8 cellular contexts compared by ENCODE assay signal in the genomic region with DNA sequence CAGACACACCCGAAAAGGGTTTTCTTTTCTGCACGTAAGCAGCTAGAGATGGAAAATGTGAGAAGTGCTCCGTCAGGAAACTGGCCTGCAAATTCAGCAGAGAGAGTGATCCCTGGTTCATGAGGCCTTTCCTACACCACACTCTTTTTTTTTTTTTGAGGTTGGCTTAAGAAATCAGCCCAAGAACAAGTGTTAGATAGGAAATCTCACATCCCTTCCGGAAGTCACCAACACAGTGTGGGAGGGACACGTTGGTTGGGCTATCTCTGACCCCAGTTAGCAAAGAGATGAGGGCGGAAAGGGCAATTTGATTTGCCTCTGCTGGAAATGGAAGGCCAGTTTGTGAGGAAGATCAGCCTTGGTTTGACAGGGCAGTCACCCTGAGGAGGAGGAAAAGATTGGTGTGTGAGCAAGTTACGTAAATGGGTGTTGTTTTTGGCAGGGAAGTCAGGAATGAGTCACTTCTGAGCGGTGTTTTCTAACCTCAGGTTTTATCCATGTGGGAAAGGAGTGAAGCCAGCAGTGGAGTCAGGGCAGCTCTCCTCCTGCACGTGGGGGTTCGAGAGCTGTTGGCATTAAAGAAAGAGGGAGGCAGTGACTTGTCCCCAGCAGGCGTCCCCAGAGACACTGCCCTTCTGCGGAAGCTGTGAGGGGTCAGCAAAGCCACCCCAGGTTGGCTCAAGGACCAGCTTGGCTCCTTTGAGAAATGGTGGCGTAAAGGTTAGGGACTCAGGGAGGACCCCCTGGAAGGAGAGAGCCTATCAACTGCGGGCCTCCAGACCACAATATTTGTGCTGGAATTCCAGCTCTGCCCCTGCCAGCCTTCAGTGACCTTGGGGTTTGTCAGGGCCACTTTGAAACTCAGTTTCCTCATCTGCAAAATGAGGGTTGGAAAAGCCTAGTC.
DNase-seq lines count a peak whose midpoint lies in the region; ATAC-seq and TF ChIP-seq lines count a peak whose summit lies in the region.

No MANE protein-coding gene starts in this region.

- H2AFZ ChIP-seq in GM23248, result peak overlapping the region; percentile 50

- no peak for TF ChIP-seq EP300 in transverse colon (IDR thresholded peaks at IDR 0.05; ENCODE audit: low read depth)

- intact Hi-C loops in transverse colon (cut with DNase I; ENCODE audit: low total_unique reads), result no loop called here

- H3K9me3 ChIP-seq in GM23248 (ENCODE audit: low read depth) (no peaks in the 10 kb centered on the region), transverse colon (no peaks in the 10 kb centered on the region)

- H3K79me2 ChIP-seq in GM23248 (ENCODE audit: insufficient read depth), result no peaks in the 10 kb centered on the region

- no peaks in the 10 kb centered on the region for H3K27me3 ChIP-seq in GM23248 (replicated peaks; ENCODE audit: insufficient read depth)
- H3K27me3 ChIP-seq in transverse colon, result no peaks in the 10 kb centered on the region

- H3F3A ChIP-seq in GM23248 (ENCODE audit: insufficient read depth), result peaks cover 29% of the 10 kb centered on the region

- no peak for TF ChIP-seq CTCF in transverse colon (IDR thresholded peaks at IDR 0.05)

- peaks cover 70% of the 10 kb centered on the region for H3K4me1 Mint-ChIP-seq in central memory CD8-positive, alpha-beta T cell

- no peak overlapping the region; the same call in 1 of the 2 replicates for H3K4me3 ChIP-seq in GM23248
- H3K4me3 ChIP-seq in transverse colon, result no peak overlapping the region

- TF ChIP-seq POLR2A in transverse colon (IDR thresholded peaks at IDR 0.05), result no peak

- in situ Hi-C loops in GM23248 (cut with MboI), result no loop called here
- in situ Hi-C loops in transverse colon (cut with MboI; ENCODE audit: low pct_ligation_motif_present in 1 of 4, low pct_unique_long_range_greater_than_20kb in 1 of 4, low sequenced_read_pairs in 3 of 4), result no loop called here

- H3K27me3 Mint-ChIP-seq in central memory CD8-positive, alpha-beta T cell, result no peaks in the 10 kb centered on the region

- peak overlapping the region; percentile 57 for H3K4me3 Mint-ChIP-seq in central memory CD8-positive, alpha-beta T cell

- peak overlapping the region; percentile 75 for H3K9ac ChIP-seq in GM23248

- H3K9me3 Mint-ChIP-seq in central memory CD8-positive, alpha-beta T cell, result peaks cover 5% of the 10 kb centered on the region

- H4K20me1 ChIP-seq in GM23248 (ENCODE audit: insufficient read depth), result no peaks in the 10 kb centered on the region

- no peak for ATAC-seq in central memory CD8-positive, alpha-beta T cell (replicated peaks; ENCODE audit: extremely low read depth, poor library complexity, severe bottlenecking)
- ATAC-seq in HG03095 (IDR thresholded peaks at IDR 0.05; ENCODE audit: unreplicated experiment), result no peak

- 30 to 34% methylated on average over 14 of the region's 14 CpGs for WGBS in GM23248 (ENCODE audit: low coverage in 1 of 2, low lambda C conversion rate in 2 of 2, missing lambda C conversion rate in 2 of 2), 2 experiments
- whole genome bisulfite sequencing in transverse colon (ENCODE audit: low coverage in 1 of 2), 2 donors, result 42 to 47% methylated on average over 7 to 14 of the region's 14 CpGs

- peak overlapping the region; percentile 45 for H3K4me2 ChIP-seq in GM23248 (ENCODE audit: unreplicated experiment)

- DNase-seq in GM23248 (peak; percentile 94), RKO (ENCODE audit: low spot score) (peak; percentile 69), lung microvascular endothelial cell (ENCODE audit: low read depth in 2 of 2) (peak; percentile 90 to 99), transverse colon (peak; percentile 52), cerebellar nuclear complex (lab: John Stamatoyannopoulos, UW) (no peak), NCI-H2171 treated with DMSO at 0.1 percent for 48 hours (lab: John Stamatoyannopoulos, UW) (no peak)
- DNase-seq in central memory CD8-positive, alpha-beta T cell (ENCODE audit: low spot score in 2 of 2), result no peak

- peaks cover 10% of the 10 kb centered on the region for H3K36me3 Mint-ChIP-seq in central memory CD8-positive, alpha-beta T cell (ENCODE audit: insufficient read depth)

- H3K4me1 ChIP-seq in GM23248 (ENCODE audit: insufficient read depth) (peaks cover 42% of the 10 kb centered on the region), transverse colon (peaks cover 18 to 37% (median 20%) of the 10 kb centered on the region in 4 donors)

- H3K9me2 ChIP-seq in GM23248 (ENCODE audit: insufficient read depth), result no peaks in the 10 kb centered on the region

- peak overlapping the region; percentile 94 for H3K27ac ChIP-seq in GM23248
- H3K27ac ChIP-seq in transverse colon, result peak overlapping the region; percentile 70 to 82 (median 72)

- H3K36me3 ChIP-seq in GM23248 (ENCODE audit: low read depth) (no peaks in the 10 kb centered on the region), transverse colon (no peaks in the 10 kb centered on the region)

- peak overlapping the region; percentile 8 for H3K27ac Mint-ChIP-seq in central memory CD8-positive, alpha-beta T cell (ENCODE audit: low read depth)

Comparison
In these comparisons a context has a peak if more than half of its experiments do, and no peak if none do; other contexts are left out.
1. DNase-seq: peak in GM23248 (single experiment), RKO (single experiment), lung microvascular endothelial cell (2 of 2) and transverse colon (single experiment); none in central memory CD8-positive, alpha-beta T cell (0 of 2), cerebellar nuclear complex (0 of 2) and NCI-H2171 treated with DMSO at 0.1 percent for 48 hours (single experiment).